1 cellular context compared by ENCODE assay signal in the genomic region with DNA sequence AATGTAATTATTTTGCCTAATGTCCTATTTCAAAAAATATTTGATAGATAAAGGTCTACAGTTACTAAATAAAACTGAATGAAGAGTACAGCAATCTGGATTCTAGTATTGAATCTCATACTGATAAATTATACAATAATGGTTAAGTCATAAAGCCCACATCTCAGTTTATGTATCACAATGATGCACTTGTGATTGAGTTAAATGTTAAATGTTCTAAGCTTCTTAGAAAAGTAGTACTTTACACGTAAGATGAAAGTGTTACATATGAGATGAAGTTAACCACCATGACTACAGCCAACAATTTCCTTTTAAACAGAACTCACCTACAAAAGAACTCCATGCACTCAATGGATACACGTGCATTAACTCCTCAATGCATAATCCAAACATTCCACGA.
TF ChIP-seq lines count a peak whose summit lies in the region.

No MANE protein-coding gene starts in this region.

TF ChIP-seq in HepG2, 621 proteins besides CTCF, POLR2A, EP300 and RAD21:
- no peak for TF ChIP-seq ZC3H13 (CRISPR knock-in tag; IDR thresholded peaks at IDR 0.05)
- TF ChIP-seq, protein P1, sequence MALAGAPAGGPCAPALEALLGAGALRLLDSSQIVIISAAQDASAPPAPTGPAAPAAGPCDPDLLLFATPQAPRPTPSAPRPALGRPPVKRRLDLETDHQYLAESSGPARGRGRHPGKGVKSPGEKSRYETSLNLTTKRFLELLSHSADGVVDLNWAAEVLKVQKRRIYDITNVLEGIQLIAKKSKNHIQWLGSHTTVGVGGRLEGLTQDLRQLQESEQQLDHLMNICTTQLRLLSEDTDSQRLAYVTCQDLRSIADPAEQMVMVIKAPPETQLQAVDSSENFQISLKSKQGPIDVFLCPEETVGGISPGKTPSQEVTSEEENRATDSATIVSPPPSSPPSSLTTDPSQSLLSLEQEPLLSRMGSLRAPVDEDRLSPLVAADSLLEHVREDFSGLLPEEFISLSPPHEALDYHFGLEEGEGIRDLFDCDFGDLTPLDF (CRISPR knock-in tag; IDR thresholded peaks at IDR 0.05) = no peak
- TF ChIP-seq BORCS8-MEF2B (CRISPR knock-in tag; IDR thresholded peaks at IDR 0.05) = no peak
- TF ChIP-seq, protein P2, sequence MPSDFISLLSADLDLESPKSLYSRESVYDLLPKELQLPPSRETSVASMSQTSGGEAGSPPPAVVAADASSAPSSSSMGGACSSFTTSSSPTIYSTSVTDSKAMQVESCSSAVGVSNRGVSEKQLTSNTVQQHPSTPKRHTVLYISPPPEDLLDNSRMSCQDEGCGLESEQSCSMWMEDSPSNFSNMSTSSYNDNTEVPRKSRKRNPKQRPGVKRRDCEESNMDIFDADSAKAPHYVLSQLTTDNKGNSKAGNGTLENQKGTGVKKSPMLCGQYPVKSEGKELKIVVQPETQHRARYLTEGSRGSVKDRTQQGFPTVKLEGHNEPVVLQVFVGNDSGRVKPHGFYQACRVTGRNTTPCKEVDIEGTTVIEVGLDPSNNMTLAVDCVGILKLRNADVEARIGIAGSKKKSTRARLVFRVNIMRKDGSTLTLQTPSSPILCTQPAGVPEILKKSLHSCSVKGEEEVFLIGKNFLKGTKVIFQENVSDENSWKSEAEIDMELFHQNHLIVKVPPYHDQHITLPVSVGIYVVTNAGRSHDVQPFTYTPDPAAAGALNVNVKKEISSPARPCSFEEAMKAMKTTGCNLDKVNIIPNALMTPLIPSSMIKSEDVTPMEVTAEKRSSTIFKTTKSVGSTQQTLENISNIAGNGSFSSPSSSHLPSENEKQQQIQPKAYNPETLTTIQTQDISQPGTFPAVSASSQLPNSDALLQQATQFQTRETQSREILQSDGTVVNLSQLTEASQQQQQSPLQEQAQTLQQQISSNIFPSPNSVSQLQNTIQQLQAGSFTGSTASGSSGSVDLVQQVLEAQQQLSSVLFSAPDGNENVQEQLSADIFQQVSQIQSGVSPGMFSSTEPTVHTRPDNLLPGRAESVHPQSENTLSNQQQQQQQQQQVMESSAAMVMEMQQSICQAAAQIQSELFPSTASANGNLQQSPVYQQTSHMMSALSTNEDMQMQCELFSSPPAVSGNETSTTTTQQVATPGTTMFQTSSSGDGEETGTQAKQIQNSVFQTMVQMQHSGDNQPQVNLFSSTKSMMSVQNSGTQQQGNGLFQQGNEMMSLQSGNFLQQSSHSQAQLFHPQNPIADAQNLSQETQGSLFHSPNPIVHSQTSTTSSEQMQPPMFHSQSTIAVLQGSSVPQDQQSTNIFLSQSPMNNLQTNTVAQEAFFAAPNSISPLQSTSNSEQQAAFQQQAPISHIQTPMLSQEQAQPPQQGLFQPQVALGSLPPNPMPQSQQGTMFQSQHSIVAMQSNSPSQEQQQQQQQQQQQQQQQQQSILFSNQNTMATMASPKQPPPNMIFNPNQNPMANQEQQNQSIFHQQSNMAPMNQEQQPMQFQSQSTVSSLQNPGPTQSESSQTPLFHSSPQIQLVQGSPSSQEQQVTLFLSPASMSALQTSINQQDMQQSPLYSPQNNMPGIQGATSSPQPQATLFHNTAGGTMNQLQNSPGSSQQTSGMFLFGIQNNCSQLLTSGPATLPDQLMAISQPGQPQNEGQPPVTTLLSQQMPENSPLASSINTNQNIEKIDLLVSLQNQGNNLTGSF (CRISPR knock-in tag; IDR thresholded peaks at IDR 0.05) = no peak
- TF ChIP-seq ZNF879 (CRISPR knock-in tag; IDR thresholded peaks at IDR 0.05) = no peak
- no peak for TF ChIP-seq KLF11 (CRISPR knock-in tag; IDR thresholded peaks at IDR 0.05)
- no peak for TF ChIP-seq MXD4 (CRISPR knock-in tag; IDR thresholded peaks at IDR 0.05)
- no peak for TF ChIP-seq ZBTB42 (CRISPR knock-in tag; IDR thresholded peaks at IDR 0.05)
- no peak for TF ChIP-seq SMAD1 (CRISPR knock-in tag; IDR thresholded peaks at IDR 0.05; ENCODE audit: borderline replicate concordance, low read depth)
- TF ChIP-seq, protein P3, sequence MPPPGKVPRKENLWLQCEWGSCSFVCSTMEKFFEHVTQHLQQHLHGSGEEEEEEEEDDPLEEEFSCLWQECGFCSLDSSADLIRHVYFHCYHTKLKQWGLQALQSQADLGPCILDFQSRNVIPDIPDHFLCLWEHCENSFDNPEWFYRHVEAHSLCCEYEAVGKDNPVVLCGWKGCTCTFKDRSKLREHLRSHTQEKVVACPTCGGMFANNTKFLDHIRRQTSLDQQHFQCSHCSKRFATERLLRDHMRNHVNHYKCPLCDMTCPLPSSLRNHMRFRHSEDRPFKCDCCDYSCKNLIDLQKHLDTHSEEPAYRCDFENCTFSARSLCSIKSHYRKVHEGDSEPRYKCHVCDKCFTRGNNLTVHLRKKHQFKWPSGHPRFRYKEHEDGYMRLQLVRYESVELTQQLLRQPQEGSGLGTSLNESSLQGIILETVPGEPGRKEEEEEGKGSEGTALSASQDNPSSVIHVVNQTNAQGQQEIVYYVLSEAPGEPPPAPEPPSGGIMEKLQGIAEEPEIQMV (CRISPR knock-in tag; IDR thresholded peaks at IDR 0.05; ENCODE audit: low read depth) = no peak
- TF ChIP-seq ZFP82 (CRISPR knock-in tag; IDR thresholded peaks at IDR 0.05; ENCODE audit: borderline replicate concordance) = no peak
- TF ChIP-seq, protein P4, sequence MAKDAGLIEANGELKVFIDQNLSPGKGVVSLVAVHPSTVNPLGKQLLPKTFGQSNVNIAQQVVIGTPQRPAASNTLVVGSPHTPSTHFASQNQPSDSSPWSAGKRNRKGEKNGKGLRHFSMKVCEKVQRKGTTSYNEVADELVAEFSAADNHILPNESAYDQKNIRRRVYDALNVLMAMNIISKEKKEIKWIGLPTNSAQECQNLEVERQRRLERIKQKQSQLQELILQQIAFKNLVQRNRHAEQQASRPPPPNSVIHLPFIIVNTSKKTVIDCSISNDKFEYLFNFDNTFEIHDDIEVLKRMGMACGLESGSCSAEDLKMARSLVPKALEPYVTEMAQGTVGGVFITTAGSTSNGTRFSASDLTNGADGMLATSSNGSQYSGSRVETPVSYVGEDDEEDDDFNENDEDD (CRISPR knock-in tag; IDR thresholded peaks at IDR 0.05; ENCODE audit: borderline replicate concordance) = no peak
- no peak for TF ChIP-seq ZFP37 (CRISPR knock-in tag; IDR thresholded peaks at IDR 0.05; ENCODE audit: borderline replicate concordance)
- no peak for TF ChIP-seq ZNF577 (CRISPR knock-in tag; IDR thresholded peaks at IDR 0.05; ENCODE audit: borderline replicate concordance, low read depth)
- TF ChIP-seq, protein P5, sequence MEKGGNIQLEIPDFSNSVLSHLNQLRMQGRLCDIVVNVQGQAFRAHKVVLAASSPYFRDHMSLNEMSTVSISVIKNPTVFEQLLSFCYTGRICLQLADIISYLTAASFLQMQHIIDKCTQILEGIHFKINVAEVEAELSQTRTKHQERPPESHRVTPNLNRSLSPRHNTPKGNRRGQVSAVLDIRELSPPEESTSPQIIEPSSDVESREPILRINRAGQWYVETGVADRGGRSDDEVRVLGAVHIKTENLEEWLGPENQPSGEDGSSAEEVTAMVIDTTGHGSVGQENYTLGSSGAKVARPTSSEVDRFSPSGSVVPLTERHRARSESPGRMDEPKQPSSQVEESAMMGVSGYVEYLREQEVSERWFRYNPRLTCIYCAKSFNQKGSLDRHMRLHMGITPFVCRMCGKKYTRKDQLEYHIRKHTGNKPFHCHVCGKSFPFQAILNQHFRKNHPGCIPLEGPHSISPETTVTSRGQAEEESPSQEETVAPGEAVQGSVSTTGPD (CRISPR knock-in tag; IDR thresholded peaks at IDR 0.05) = no peak
- no peak for TF ChIP-seq FOXK1 (CRISPR knock-in tag; IDR thresholded peaks at IDR 0.05; ENCODE audit: borderline replicate concordance, low read depth)
